ENCODE assay signal across 1 cellular context in the genomic region with DNA sequence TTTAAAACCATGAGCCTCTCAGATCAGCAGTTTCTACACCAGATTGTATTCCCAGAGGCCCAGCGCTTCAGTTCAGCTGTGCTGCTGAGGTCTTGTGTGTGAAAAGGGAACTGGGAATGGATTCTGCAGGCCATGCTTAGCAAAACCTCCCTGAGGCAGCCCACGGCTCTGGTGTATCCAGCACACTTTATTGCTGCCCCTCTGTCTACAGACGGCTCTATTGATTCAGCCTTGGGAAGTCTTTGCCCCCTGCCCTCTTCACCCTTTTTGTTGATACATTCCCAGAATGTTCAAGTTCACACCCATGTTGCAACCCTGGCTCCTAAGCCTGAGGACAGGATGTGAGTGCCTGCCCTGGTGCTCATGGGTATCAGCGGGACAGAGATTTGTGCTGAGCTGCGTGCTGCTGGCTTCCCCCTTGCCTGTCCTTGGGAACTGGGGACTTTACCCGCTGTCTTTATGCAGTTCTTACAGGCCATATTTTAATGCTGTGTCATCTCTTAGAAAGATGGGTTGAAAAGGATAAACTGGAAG.
TF ChIP-seq lines count a peak whose summit lies in the region.

No MANE protein-coding gene starts in this region.

TF ChIP-seq in HepG2, 621 proteins besides CTCF, POLR2A, EP300 and RAD21 (continued from another document and continues in another):
- TF ChIP-seq, protein P1, sequence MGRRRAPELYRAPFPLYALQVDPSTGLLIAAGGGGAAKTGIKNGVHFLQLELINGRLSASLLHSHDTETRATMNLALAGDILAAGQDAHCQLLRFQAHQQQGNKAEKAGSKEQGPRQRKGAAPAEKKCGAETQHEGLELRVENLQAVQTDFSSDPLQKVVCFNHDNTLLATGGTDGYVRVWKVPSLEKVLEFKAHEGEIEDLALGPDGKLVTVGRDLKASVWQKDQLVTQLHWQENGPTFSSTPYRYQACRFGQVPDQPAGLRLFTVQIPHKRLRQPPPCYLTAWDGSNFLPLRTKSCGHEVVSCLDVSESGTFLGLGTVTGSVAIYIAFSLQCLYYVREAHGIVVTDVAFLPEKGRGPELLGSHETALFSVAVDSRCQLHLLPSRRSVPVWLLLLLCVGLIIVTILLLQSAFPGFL (CRISPR knock-in tag; IDR thresholded peaks at IDR 0.05) = no peak
- TF ChIP-seq KDM1A (CRISPR knock-in tag; IDR thresholded peaks at IDR 0.05) (peak; percentile 92), ZFP1 (CRISPR knock-in tag; IDR thresholded peaks at IDR 0.05) (peak; percentile 97), ADNP (CRISPR knock-in tag; IDR thresholded peaks at IDR 0.05) (no peak), TP53 (CRISPR knock-in tag; conservative IDR thresholded peaks at IDR 0.05) (no peak), TBX2 (CRISPR knock-in tag; IDR thresholded peaks at IDR 0.05; ENCODE audit: borderline replicate concordance) (peak; percentile 98), CHD2 (IDR thresholded peaks at IDR 0.05; ENCODE audit: low read depth, low read length) (no peak), ZBTB46 (CRISPR knock-in tag; IDR thresholded peaks at IDR 0.05; ENCODE audit: borderline replicate concordance) (no peak), MEIS2 (CRISPR knock-in tag; IDR thresholded peaks at IDR 0.05) (peak; percentile 78; the same call in 1 of the 2 replicates), TGIF2 (CRISPR knock-in tag; IDR thresholded peaks at IDR 0.05) (peak; percentile 79; the same call in 1 of the 2 replicates), ZNF550 (CRISPR knock-in tag; IDR thresholded peaks at IDR 0.05; ENCODE audit: borderline replicate concordance) (no peak), CC2D1A (CRISPR knock-in tag; IDR thresholded peaks at IDR 0.05) (no peak), ZNF781 (CRISPR knock-in tag; IDR thresholded peaks at IDR 0.05; ENCODE audit: borderline replicate concordance, not compliant biosample characterization) (peak; percentile 83), HNRNPH1 (optimal IDR thresholded peaks at IDR 0.05; ENCODE audit: low read depth, low read length) (no peak), SP2 (CRISPR knock-in tag; IDR thresholded peaks at IDR 0.05) (no peak), ZNF563 (CRISPR knock-in tag; IDR thresholded peaks at IDR 0.05) (peak; percentile 93), ZNF816 (CRISPR knock-in tag; IDR thresholded peaks at IDR 0.05; ENCODE audit: borderline replicate concordance) (peak; percentile 54; the same call in 1 of the 2 replicates), ZNF841 (CRISPR knock-in tag; IDR thresholded peaks at IDR 0.05; ENCODE audit: borderline replicate concordance) (0 out of 2 replicates have a peak, but pooled peaks have one; percentile 50), ZNF891 (CRISPR knock-in tag; IDR thresholded peaks at IDR 0.05) (peak; percentile 37; the same call in 1 of the 2 replicates), SNAPC5 (CRISPR knock-in tag; IDR thresholded peaks at IDR 0.05; ENCODE audit: borderline replicate concordance) (peak; percentile 30; the same call in 1 of the 2 replicates), ZNF10 (CRISPR knock-in tag; IDR thresholded peaks at IDR 0.05; ENCODE audit: borderline replicate concordance, low read depth) (no peak), EZH2 (conservative IDR thresholded peaks at IDR 0.05; ENCODE audit: low read depth, low read length) (no peak), PHF8 (CRISPR knock-in tag; IDR thresholded peaks at IDR 0.05) (0 out of 2 replicates have a peak, but pooled peaks have one; percentile 54), ZNF724P (CRISPR knock-in tag; IDR thresholded peaks at IDR 0.05; ENCODE audit: borderline replicate concordance) (peak; percentile 88; the same call in 1 of the 2 replicates), SOX6 (IDR thresholded peaks at IDR 0.05) (no peak), SOX6 (CRISPR knock-in tag; IDR thresholded peaks at IDR 0.05) (peak; percentile 98), ZMAT3 (CRISPR knock-in tag; conservative IDR thresholded peaks at IDR 0.05) (peak; percentile 92), SETDB1 (CRISPR knock-in tag; IDR thresholded peaks at IDR 0.05; ENCODE audit: borderline replicate concordance) (no peak), ZNF878 (CRISPR knock-in tag; IDR thresholded peaks at IDR 0.05) (peak; percentile 77; the same call in 1 of the 2 replicates), TCF12 (IDR thresholded peaks at IDR 0.05) (no peak), TCF12 (CRISPR knock-in tag; IDR thresholded peaks at IDR 0.05) (0 out of 2 replicates have a peak, but pooled peaks have one; percentile 39), FOXO1 (CRISPR knock-in tag; IDR thresholded peaks at IDR 0.05) (peak; percentile 97), NR3C1 (CRISPR knock-in tag; IDR thresholded peaks at IDR 0.05) (no peak), SMC3 (IDR thresholded peaks at IDR 0.05; ENCODE audit: low read length) (no peak; the same call in 1 of the 2 replicates), HOXD1 (CRISPR knock-in tag; IDR thresholded peaks at IDR 0.05) (peak; percentile 91), NFIB (CRISPR knock-in tag; IDR thresholded peaks at IDR 0.05; ENCODE audit: borderline replicate concordance) (no peak), IKZF1 (IDR thresholded peaks at IDR 0.05) (no peak), ATRX (CRISPR knock-in tag; IDR thresholded peaks at IDR 0.05; ENCODE audit: borderline replicate concordance) (no peak), MTA1 (CRISPR knock-in tag; IDR thresholded peaks at IDR 0.05; ENCODE audit: borderline replicate concordance) (peak; percentile 95), ZNF737 (CRISPR knock-in tag; IDR thresholded peaks at IDR 0.05; ENCODE audit: borderline replicate concordance) (no peak), SKI (IDR thresholded peaks at IDR 0.05; ENCODE audit: partially characterized antibody) (peak; percentile 100), SRF (IDR thresholded peaks at IDR 0.05; ENCODE audit: low read depth, low read length) (no peak), POLR2AphosphoS5 (IDR thresholded peaks at IDR 0.05; ENCODE audit: low read depth, low read length) (no peak), ZNF30 (CRISPR knock-in tag; IDR thresholded peaks at IDR 0.05) (no peak), ZNF124 (CRISPR knock-in tag; IDR thresholded peaks at IDR 0.05) (peak; percentile 84), ZNF614 (CRISPR knock-in tag; IDR thresholded peaks at IDR 0.05; ENCODE audit: borderline replicate concordance) (peak; percentile 97), ZNF382 (CRISPR knock-in tag; IDR thresholded peaks at IDR 0.05; ENCODE audit: borderline replicate concordance) (no peak), IRF2 (CRISPR knock-in tag; IDR thresholded peaks at IDR 0.05) (peak; percentile 93), YY1 (IDR thresholded peaks at IDR 0.05; ENCODE audit: insufficient read depth, insufficient replicate concordance, low read depth, low read length) (no peak), SIX1 (CRISPR knock-in tag; IDR thresholded peaks at IDR 0.05; ENCODE audit: borderline replicate concordance) (peak; percentile 81; the same call in 1 of the 2 replicates), ZNF672 (CRISPR knock-in tag; IDR thresholded peaks at IDR 0.05) (peak; percentile 69; the same call in 1 of the 2 replicates), ZNF136 (CRISPR knock-in tag; IDR thresholded peaks at IDR 0.05; ENCODE audit: low read depth) (no peak), GATA4 (IDR thresholded peaks at IDR 0.05; ENCODE audit: borderline replicate concordance, low read depth) (0 out of 2 replicates have a peak, but pooled peaks have one; percentile 40)
- TF ChIP-seq, protein P2, sequence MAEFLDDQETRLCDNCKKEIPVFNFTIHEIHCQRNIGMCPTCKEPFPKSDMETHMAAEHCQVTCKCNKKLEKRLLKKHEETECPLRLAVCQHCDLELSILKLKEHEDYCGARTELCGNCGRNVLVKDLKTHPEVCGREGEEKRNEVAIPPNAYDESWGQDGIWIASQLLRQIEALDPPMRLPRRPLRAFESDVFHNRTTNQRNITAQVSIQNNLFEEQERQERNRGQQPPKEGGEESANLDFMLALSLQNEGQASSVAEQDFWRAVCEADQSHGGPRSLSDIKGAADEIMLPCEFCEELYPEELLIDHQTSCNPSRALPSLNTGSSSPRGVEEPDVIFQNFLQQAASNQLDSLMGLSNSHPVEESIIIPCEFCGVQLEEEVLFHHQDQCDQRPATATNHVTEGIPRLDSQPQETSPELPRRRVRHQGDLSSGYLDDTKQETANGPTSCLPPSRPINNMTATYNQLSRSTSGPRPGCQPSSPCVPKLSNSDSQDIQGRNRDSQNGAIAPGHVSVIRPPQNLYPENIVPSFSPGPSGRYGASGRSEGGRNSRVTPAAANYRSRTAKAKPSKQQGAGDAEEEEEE (CRISPR knock-in tag; IDR thresholded peaks at IDR 0.05; ENCODE audit: borderline replicate concordance) = no peak
- TF ChIP-seq, protein P3, sequence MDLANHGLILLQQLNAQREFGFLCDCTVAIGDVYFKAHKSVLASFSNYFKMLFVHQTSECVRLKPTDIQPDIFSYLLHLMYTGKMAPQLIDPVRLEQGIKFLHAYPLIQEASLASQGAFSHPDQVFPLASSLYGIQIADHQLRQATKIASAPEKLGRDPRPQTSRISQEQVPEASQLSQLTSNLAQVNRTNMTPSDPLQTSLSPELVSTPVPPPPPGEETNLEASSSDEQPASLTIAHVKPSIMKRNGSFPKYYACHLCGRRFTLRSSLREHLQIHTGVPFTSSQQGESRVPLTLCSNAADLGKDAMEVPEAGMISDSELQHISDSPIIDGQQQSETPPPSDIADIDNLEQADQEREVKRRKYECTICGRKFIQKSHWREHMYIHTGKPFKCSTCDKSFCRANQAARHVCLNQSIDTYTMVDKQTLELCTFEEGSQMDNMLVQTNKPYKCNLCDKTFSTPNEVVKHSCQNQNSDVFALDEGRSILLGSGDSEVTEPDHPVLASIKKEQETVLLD (CRISPR knock-in tag; IDR thresholded peaks at IDR 0.05; ENCODE audit: low read depth) = 0 out of 2 replicates have a peak, but pooled peaks have one; percentile 39
- TF ChIP-seq, protein P4, sequence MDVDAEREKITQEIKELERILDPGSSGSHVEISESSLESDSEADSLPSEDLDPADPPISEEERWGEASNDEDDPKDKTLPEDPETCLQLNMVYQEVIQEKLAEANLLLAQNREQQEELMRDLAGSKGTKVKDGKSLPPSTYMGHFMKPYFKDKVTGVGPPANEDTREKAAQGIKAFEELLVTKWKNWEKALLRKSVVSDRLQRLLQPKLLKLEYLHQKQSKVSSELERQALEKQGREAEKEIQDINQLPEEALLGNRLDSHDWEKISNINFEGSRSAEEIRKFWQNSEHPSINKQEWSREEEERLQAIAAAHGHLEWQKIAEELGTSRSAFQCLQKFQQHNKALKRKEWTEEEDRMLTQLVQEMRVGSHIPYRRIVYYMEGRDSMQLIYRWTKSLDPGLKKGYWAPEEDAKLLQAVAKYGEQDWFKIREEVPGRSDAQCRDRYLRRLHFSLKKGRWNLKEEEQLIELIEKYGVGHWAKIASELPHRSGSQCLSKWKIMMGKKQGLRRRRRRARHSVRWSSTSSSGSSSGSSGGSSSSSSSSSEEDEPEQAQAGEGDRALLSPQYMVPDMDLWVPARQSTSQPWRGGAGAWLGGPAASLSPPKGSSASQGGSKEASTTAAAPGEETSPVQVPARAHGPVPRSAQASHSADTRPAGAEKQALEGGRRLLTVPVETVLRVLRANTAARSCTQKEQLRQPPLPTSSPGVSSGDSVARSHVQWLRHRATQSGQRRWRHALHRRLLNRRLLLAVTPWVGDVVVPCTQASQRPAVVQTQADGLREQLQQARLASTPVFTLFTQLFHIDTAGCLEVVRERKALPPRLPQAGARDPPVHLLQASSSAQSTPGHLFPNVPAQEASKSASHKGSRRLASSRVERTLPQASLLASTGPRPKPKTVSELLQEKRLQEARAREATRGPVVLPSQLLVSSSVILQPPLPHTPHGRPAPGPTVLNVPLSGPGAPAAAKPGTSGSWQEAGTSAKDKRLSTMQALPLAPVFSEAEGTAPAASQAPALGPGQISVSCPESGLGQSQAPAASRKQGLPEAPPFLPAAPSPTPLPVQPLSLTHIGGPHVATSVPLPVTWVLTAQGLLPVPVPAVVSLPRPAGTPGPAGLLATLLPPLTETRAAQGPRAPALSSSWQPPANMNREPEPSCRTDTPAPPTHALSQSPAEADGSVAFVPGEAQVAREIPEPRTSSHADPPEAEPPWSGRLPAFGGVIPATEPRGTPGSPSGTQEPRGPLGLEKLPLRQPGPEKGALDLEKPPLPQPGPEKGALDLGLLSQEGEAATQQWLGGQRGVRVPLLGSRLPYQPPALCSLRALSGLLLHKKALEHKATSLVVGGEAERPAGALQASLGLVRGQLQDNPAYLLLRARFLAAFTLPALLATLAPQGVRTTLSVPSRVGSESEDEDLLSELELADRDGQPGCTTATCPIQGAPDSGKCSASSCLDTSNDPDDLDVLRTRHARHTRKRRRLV (CRISPR knock-in tag; IDR thresholded peaks at IDR 0.05) = peak; percentile 60; the same call in 1 of the 2 replicates
- TF ChIP-seq, protein P5, sequence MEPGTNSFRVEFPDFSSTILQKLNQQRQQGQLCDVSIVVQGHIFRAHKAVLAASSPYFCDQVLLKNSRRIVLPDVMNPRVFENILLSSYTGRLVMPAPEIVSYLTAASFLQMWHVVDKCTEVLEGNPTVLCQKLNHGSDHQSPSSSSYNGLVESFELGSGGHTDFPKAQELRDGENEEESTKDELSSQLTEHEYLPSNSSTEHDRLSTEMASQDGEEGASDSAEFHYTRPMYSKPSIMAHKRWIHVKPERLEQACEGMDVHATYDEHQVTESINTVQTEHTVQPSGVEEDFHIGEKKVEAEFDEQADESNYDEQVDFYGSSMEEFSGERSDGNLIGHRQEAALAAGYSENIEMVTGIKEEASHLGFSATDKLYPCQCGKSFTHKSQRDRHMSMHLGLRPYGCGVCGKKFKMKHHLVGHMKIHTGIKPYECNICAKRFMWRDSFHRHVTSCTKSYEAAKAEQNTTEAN (CRISPR knock-in tag; conservative IDR thresholded peaks at IDR 0.05) = peak; percentile 84
